Comparison of ENCODE assay signal across 23 cellular contexts in the genomic region with DNA sequence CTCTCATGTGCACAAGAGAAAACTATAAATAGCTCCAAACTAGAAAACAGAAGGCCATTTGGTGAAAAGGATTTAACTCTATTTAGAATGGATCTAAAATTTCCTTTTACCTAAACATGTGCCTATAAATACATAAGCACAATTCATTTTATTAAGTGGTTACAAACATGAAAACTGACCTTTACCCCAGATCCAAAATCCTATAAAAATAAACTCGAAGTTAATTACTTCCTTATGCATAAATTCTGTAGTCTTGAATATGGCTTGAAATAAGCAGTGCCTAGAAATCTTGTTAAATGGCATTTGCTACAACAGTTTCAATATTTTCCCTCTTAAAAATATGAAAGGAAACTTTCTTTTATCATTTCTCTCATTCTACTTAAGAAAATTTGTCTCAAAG. TPM values are rescaled to one million over a fixed set of nuclear protein-coding genes. Genes with fewer than 3 reads are reported as not detected.
DNase-seq lines count a peak whose midpoint lies in the region; ATAC-seq, FAIRE-seq and TF ChIP-seq lines count a peak whose summit lies in the region.
"Had no signal": no experiment of that assay in that cellular context is flagged by ENCODE, and none has a peak within 500 bp of the region (broad histone marks: within the 10 kb centered on the region; RNA-seq: fewer than 3 reads in every experiment).

No MANE protein-coding gene starts in this region.

- no peak for ATAC-seq in right cardiac atrium
- ATAC-seq in HG03196 (IDR thresholded peaks at IDR 0.05; ENCODE audit: unreplicated experiment), result no peak
- ATAC-seq: A549, GM12878 had no signal

- TF ChIP-seq CTCF in left ventricle myocardium inferior (IDR thresholded peaks at IDR 0.05; ENCODE audit: borderline replicate concordance), result no peak
- TF ChIP-seq CTCF in LNCaP clone FGC (IDR thresholded peaks at IDR 0.05; ENCODE audit: control insufficient read depth, extremely low read depth, insufficient read depth), result no peak
- no peak for TF ChIP-seq CTCF in fibroblast of mammary gland (conservative IDR thresholded peaks at IDR 0.05; ENCODE audit: control insufficient read depth, insufficient read depth, low read depth, low read length)

- H3K27me3 ChIP-seq in left ventricle myocardium inferior (ENCODE audit: low read depth) (no peaks in the 10 kb centered on the region), right cardiac atrium (ENCODE audit: control insufficient read depth, insufficient read depth) (no peaks in the 10 kb centered on the region), small intestine (ENCODE audit: control insufficient read depth in 2 of 2, insufficient read depth in 2 of 2, low read length in 2 of 2) (no peaks in the 10 kb centered on the region)
- H3K27me3 ChIP-seq: SJSA1 had no signal

- H3K36me3 ChIP-seq in left ventricle myocardium inferior (peaks cover 34% of the 10 kb centered on the region), small intestine (ENCODE audit: control insufficient read depth in 2 of 2, insufficient read depth in 2 of 2, low read length in 2 of 2) (no peaks in the 10 kb centered on the region)
- H3K36me3 ChIP-seq: SJSA1 had no signal

- H3K4me3 ChIP-seq in left ventricle myocardium inferior (no peak overlapping the region), right cardiac atrium (ENCODE audit: low read length) (no peak overlapping the region), LNCaP clone FGC (ENCODE audit: low read depth, low read length) (peak overlapping the region; percentile 15; the same call in 1 of the 2 replicates), fibroblast of mammary gland (ENCODE audit: control insufficient read depth, low read depth, low read length) (no peak overlapping the region), small intestine (ENCODE audit: low read depth in 1 of 2, low read length in 2 of 2) (no peak overlapping the region)
- H3K4me3 ChIP-seq: A549, GM12878, SJSA1 had no signal

- H3K27ac ChIP-seq in left ventricle myocardium inferior (replicated peaks), result peak overlapping the region; percentile 42
- no peak overlapping the region for H3K27ac ChIP-seq in right cardiac atrium (ENCODE audit: low read length)
- H3K27ac ChIP-seq in small intestine (ENCODE audit: low read depth in 1 of 2, low read length in 1 of 2), result no peak overlapping the region
- H3K27ac ChIP-seq: A549, SJSA1 had no signal

- intact Hi-C loops in left ventricle myocardium inferior (cut with micrococcal nuclease), result no loop called here
- intact Hi-C loops in right cardiac atrium (cut with DNase I), result no loop called here

- FAIRE-seq in small intestine (lab: Jason Lieb, UNC), result no peak
- FAIRE-seq: A549, GM12878, H54, RCC 7860 had no signal

- DNase-seq in left ventricle myocardium inferior (no peak), right cardiac atrium (no peak), LNCaP clone FGC (ENCODE audit: low read depth) (peak; percentile 31), fibroblast of mammary gland (ENCODE audit: low read depth) (peak; percentile 21), small intestine (peak; percentile 33), middle frontal gyrus (ENCODE audit: extremely low spot score, low spot score) (no peak), NOMO-1 treated with DMSO at 0.1 percent for 48 hours (lab: John Stamatoyannopoulos, UW; ENCODE audit: unreplicated experiment) (no peak)
- DNase-seq: CD4-positive, CD25-positive, alpha-beta regulatory T cell; Karpas-422; NCI-H1092; NCI-H1436 treated with DMSO at 0.1 percent for 48 hours; NCI-H2029; NCI-H2171; NCI-H524 treated with DMSO at 0.1 percent for 48 hours; NCI-H82; OCI-M1; SW 1271 had no signal

- peaks cover 30% of the 10 kb centered on the region for H3K4me1 ChIP-seq in left ventricle myocardium inferior
- no peaks in the 10 kb centered on the region for H3K4me1 ChIP-seq in right cardiac atrium (ENCODE audit: control insufficient read depth, insufficient read depth, low read length)
- peaks cover 0 to 2% of the 10 kb centered on the region in 2 donors for H3K4me1 ChIP-seq in small intestine (ENCODE audit: control insufficient read depth in 2 of 2, insufficient read depth in 1 of 2, low read depth in 1 of 2, low read length in 1 of 2)
- H3K4me1 ChIP-seq: A549, SJSA1 had no signal

- H3K9me3 ChIP-seq in left ventricle myocardium inferior (replicated peaks) (no peaks in the 10 kb centered on the region), right cardiac atrium (ENCODE audit: control insufficient read depth, low read length) (no peaks in the 10 kb centered on the region), small intestine (ENCODE audit: control insufficient read depth, low read depth) (no peaks in the 10 kb centered on the region)
- H3K9me3 ChIP-seq: A549, SJSA1 had no signal

- 0% methylated on average over 1 of the region's 1 CpG for WGBS in right cardiac atrium
- 0 to 19% (median 18%) methylated on average over 1 of the region's 1 CpG for WGBS in small intestine, 3 donors

RNA-seq across cellular contexts. Expression of gene SLC25A12, which starts 41.6 kb away (rescaled TPM):
- total RNA-seq in left ventricle myocardium inferior, result 110 TPM
- 100 to 1,000 TPM in 2 of 4 donors, 10 to 100 TPM in 2; 94.1 to 122 (median 102) TPM for total RNA-seq in right cardiac atrium
- 74.2 TPM for polyA plus RNA-seq in right cardiac atrium
- 1 to 10 TPM; 2.2 to 6.2 (median 5.1) TPM for polyA plus RNA-seq in small intestine

Comparison
In these comparisons a context has a peak if more than half of its experiments do, and no peak if none do; other contexts are left out.
1. DNase-seq: peak in LNCaP clone FGC (single experiment), fibroblast of mammary gland (single experiment) and small intestine (single experiment); none in left ventricle myocardium inferior (single experiment), right cardiac atrium (0 of 3), middle frontal gyrus (single experiment) and NOMO-1 treated with DMSO at 0.1 percent for 48 hours (single experiment).